In the genomic region with DNA sequence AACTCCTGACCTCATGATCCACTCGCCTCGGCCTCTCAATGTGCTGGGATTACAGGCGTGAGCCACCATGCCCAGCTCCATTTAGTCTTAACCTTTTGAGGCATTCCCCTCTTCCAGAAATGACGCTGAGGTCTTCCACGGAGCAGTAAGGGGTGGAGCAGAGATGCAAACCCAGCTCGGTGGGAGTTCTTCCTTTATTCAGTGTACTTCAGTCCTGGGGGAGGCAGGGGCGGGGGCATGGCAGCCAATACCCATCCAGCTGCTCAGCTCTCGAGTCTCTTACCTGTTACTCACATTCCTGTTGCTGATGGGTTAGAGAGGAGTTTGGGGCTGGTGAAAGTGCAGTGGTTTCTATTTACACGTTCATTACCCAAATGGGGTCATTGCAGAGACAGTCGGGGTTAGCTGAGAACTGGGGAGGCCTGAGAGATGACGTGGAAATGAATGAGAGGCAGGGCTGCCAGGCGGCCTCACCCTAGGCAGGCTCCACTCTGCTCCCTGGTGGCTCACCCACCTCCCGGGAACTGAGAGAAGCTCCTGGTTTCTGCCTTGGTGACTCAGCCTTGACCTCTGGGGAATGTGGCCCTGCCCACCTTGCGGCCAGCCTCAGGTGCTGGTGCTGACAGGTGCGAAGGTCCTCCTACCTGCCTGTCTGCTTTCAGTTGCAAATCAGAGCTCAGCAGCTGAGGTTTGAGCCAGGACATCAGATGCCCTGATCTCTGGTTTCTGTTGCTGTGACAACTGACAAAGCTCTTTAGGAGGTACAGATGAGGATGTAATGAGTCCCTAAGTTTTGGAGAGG, we compare ENCODE assay signal across 8 cellular contexts. TPM values are rescaled to one million over a fixed set of nuclear protein-coding genes. Genes with fewer than 3 reads are reported as not detected.
DNase-seq lines count a peak whose midpoint lies in the region; ATAC-seq and TF ChIP-seq lines count a peak whose summit lies in the region.

No MANE protein-coding gene starts in this region.

- H3K4me3 Mint-ChIP-seq in osteocyte (ENCODE audit: unreplicated experiment) = no peak overlapping the region

- peaks cover 27% of the 10 kb centered on the region for H3K36me3 Mint-ChIP-seq in osteocyte (ENCODE audit: unreplicated experiment)

- peak; percentile 87 for ATAC-seq in mucosa of descending colon

- peaks cover 46% of the 10 kb centered on the region for H3K4me1 ChIP-seq in mucosa of descending colon (ENCODE audit: low read depth)

- H3K9me3 Mint-ChIP-seq in osteocyte (ENCODE audit: unreplicated experiment) = no peaks in the 10 kb centered on the region

- TF ChIP-seq CTCF in mucosa of descending colon (IDR thresholded peaks at IDR 0.05) = no peak
- TF ChIP-seq CTCF in osteocyte (IDR thresholded peaks at IDR 0.05) = no peak

- intact Hi-C loops in mucosa of descending colon (cut with DNase I, micrococcal nuclease) = no loop called here

- H3K4me3 ChIP-seq in mucosa of descending colon = no peak overlapping the region

- DNase-seq in COLO668 (lab: John Stamatoyannopoulos, UW; ENCODE audit: unreplicated experiment) (peak; percentile 84), LoVo (ENCODE audit: low spot score) (peak; percentile 95), dermis blood vessel endothelial cell (peak; percentile 50), mucosa of descending colon (peak; percentile 81 to 92 (median 87)), NCI-H187 (lab: John Stamatoyannopoulos, UW) (no peak), osteocyte (ENCODE audit: extremely low spot score, unreplicated experiment) (no peak), SKM-1 treated with dmso at 0.1 percent for 144 hours (lab: John Stamatoyannopoulos, UW; ENCODE audit: unreplicated experiment) (no peak)
- no peak for DNase-seq in activated T-cell treated with anti-CD3 and anti-CD28 coated beads, Interleukin-2, amount 50 U/mL, for 1 hour

- no peaks in the 10 kb centered on the region for H3K9me3 ChIP-seq in mucosa of descending colon

- no peaks in the 10 kb centered on the region for H3K36me3 ChIP-seq in mucosa of descending colon (ENCODE audit: low read depth)

- H3K27me3 Mint-ChIP-seq in osteocyte (ENCODE audit: unreplicated experiment) = no peaks in the 10 kb centered on the region

- H3K4me1 Mint-ChIP-seq in osteocyte (ENCODE audit: unreplicated experiment) = no peaks in the 10 kb centered on the region

- H3K27ac Mint-ChIP-seq in osteocyte (ENCODE audit: unreplicated experiment) = no peak overlapping the region

RNA-seq across cellular contexts. Expression of gene ST14, which starts 13.4 kb away (rescaled TPM):
- total RNA-seq in dermis blood vessel endothelial cell (0.14 and 0.34 TPM in 2 replicates), mucosa of descending colon (100 to 1,000 TPM; 260 to 622 (median 508) TPM), osteocyte (not detected in 2 replicates)

Comparison
In these comparisons a context has a peak if more than half of its experiments do, and no peak if none do; other contexts are left out.
1. DNase-seq: peak in COLO668 (single experiment), LoVo (single experiment), dermis blood vessel endothelial cell (single experiment) and mucosa of descending colon (3 of 3); none in NCI-H187 (0 of 2), osteocyte (single experiment), SKM-1 treated with dmso at 0.1 percent for 144 hours (single experiment) and activated T-cell treated with anti-CD3 and anti-CD28 coated beads, Interleukin-2, amount 50 U/mL, for 1 hour (single experiment).
2. RNA of gene ST14, which starts 13.4 kb away (total RNA-seq): 260 to 622 TPM in mucosa of descending colon; 0.14 to 0.34 TPM in dermis blood vessel endothelial cell and not detected in osteocyte; every median in the first group is over 100 times any median in the second.